Comparison of ENCODE assay signal across 21 cellular contexts in genomic region chr3:198108756-198109155, GRCh38.
A peak's percentile ranks its signal among the peaks of the same experiment; 100 is the strongest.
DNase-seq lines count a peak whose midpoint lies in the region; ATAC-seq, FAIRE-seq and TF ChIP-seq lines count a peak whose summit lies in the region.
"Had no signal": no experiment of that assay in that cellular context is flagged by ENCODE, and none has a peak within 500 bp of the region (broad histone marks: within the 10 kb centered on the region; RNA-seq: fewer than 3 reads in every experiment).

No MANE protein-coding gene starts in this region.

- ATAC-seq in GM23338 = no peak

- H3K23me2 ChIP-seq in H1 (ENCODE audit: low read depth, low read length) = peaks cover 6% of the 10 kb centered on the region; the same call in 1 of the 2 replicates

- 0 out of 2 replicates have a peak, but pooled peaks cover 4% of the 10 kb centered on the region for H3F3A ChIP-seq in GM23338 (replicated peaks; ENCODE audit: low read depth)

- peaks cover 28% of the 10 kb centered on the region for H3K4me1 Mint-ChIP-seq in GM23338

- H2BK12ac ChIP-seq in H1 (ENCODE audit: low read depth, low read length) = no peak overlapping the region
- H2BK12ac ChIP-seq in mesenchymal stem cell (ENCODE audit: low read length in 2 of 2) = no peak overlapping the region

- H2BK120ac ChIP-seq in H1 (replicated peaks; ENCODE audit: low read depth, low read length) = no peak overlapping the region
- no peak overlapping the region for H2BK120ac ChIP-seq in mesenchymal stem cell (ENCODE audit: low read depth, low read length)

- H2BK15ac ChIP-seq in H1 (ENCODE audit: low read length) (no peak overlapping the region), mesenchymal stem cell (ENCODE audit: low read depth, poor library complexity, severe bottlenecking) (no peak overlapping the region)

- H4K91ac ChIP-seq in H1 (replicated peaks; ENCODE audit: insufficient read length, low read length) = no peak overlapping the region
- H4K91ac ChIP-seq in mesenchymal stem cell (ENCODE audit: low read length) = no peak overlapping the region

- FAIRE-seq in H1 (lab: Jason Lieb, UNC) (no peak), GM12892 (lab: Jason Lieb, UNC) (no peak)
- FAIRE-seq: A204.1, GM12891 had no signal

- TF ChIP-seq EP300 in H1 (IDR thresholded peaks at IDR 0.05; ENCODE audit: borderline replicate concordance in 1 of 2, low read depth in 2 of 2, low read length in 2 of 2) (no peak), transverse colon (IDR thresholded peaks at IDR 0.05; ENCODE audit: low read depth) (no peak)

- no peak for TF ChIP-seq CTCF in A673 (conservative IDR thresholded peaks at IDR 0.05; ENCODE audit: low read depth, low read length)
- TF ChIP-seq CTCF in GM23338 (conservative IDR thresholded peaks at IDR 0.05; ENCODE audit: low read depth in 2 of 2) = no peak
- no peak for TF ChIP-seq CTCF in H1 (IDR thresholded peaks at IDR 0.05; ENCODE audit: control extremely low read depth in 1 of 3, insufficient read depth in 1 of 3, low read depth in 1 of 3, low read length in 3 of 3)
- TF ChIP-seq CTCF in transverse colon (IDR thresholded peaks at IDR 0.05) = no peak

- H3K4me3 ChIP-seq in A673 (ENCODE audit: low read depth, low read length, poor library complexity, severe bottlenecking) (no peak overlapping the region), GM23338 (no peak overlapping the region), H1 (ENCODE audit: extremely low read depth in 1 of 4, insufficient read depth in 2 of 4, low read depth in 3 of 4, low read length in 4 of 4) (no peak overlapping the region), mesenchymal stem cell (ENCODE audit: insufficient read depth in 1 of 2, low read depth in 1 of 2, low read length in 2 of 2) (no peak overlapping the region), transverse colon (no peak overlapping the region), SJCRH30 (no peak overlapping the region)

- no TSS peak for BruUV-seq in A673 (replicated peaks; lab: Mats Ljungman, UMichigan)

- H3K14ac ChIP-seq in H1 (ENCODE audit: insufficient read length) (no peak overlapping the region), mesenchymal stem cell (ENCODE audit: low read length in 2 of 2) (no peak overlapping the region)

- H3K9ac ChIP-seq in H1 (replicated peaks in 1 of 4; ENCODE audit: extremely low read depth in 1 of 4, low read depth in 3 of 4, low read length in 3 of 4) (no peak overlapping the region), mesenchymal stem cell (ENCODE audit: low read length) (no peak overlapping the region)

- WGBS in H1 (ENCODE audit: extremely low coverage in 1 of 2, insufficient coverage in 1 of 2, insufficient read length in 1 of 2, insufficient replicate concordance in 2 of 2, low coverage in 1 of 2, low lambda C conversion rate in 2 of 2, missing lambda C conversion rate in 1 of 2), 2 experiments = 82% methylated on average over 8 of the region's 8 CpGs; no CpG with 5 or more reads in 1 of the 2 experiments
- 87% methylated on average over 7 of the region's 8 CpGs for WGBS in mesenchymal stem cell
- 67 to 71% methylated on average over 8 of the region's 8 CpGs for WGBS in transverse colon (ENCODE audit: low coverage in 1 of 2), 2 donors

- CTCF ChIA-PET in A673 (lab: Charles Lee) = no interaction called here
- CTCF ChIA-PET in H1 (lab: Charles Lee; ENCODE audit: partially characterized antibody) = no interaction called here

- intact Hi-C loops in A673 (cut with micrococcal nuclease; ENCODE audit: unreplicated experiment) (no loop called here), transverse colon (cut with DNase I; ENCODE audit: low total_unique reads) (no loop called here)

- H2BK5ac ChIP-seq in H1 (ENCODE audit: low read depth, low read length) = no peak overlapping the region
- H2BK5ac ChIP-seq in mesenchymal stem cell (ENCODE audit: low read depth, low read length, poor library complexity, severe bottlenecking) = no peak overlapping the region

- peaks cover 10% of the 10 kb centered on the region for H3K9me3 ChIP-seq in A673 (ENCODE audit: low read depth, low read length, poor library complexity, severe bottlenecking)
- no peaks in the 10 kb centered on the region; a peak in 1 of 4 replicates for H3K9me3 ChIP-seq in H1 (ENCODE audit: insufficient read depth in 2 of 2, low read depth in 1 of 2, low read length in 1 of 2)
- no peaks in the 10 kb centered on the region for H3K9me3 ChIP-seq in mesenchymal stem cell (ENCODE audit: control insufficient read depth, low read length)
- H3K9me3 ChIP-seq in transverse colon = no peaks in the 10 kb centered on the region
- H3K9me3 ChIP-seq in SJCRH30 (replicated peaks) = no peaks in the 10 kb centered on the region
- H3K9me3 ChIP-seq: BE2C had no signal

- no peak overlapping the region for H3K23ac ChIP-seq in H1 (ENCODE audit: insufficient read length)
- no peak overlapping the region for H3K23ac ChIP-seq in mesenchymal stem cell (ENCODE audit: low read length in 2 of 2)

- no peak overlapping the region for H2BK20ac ChIP-seq in H1 (ENCODE audit: low read length)

- no peaks in the 10 kb centered on the region for H3K36me3 Mint-ChIP-seq in GM23338 (ENCODE audit: low read depth)

- H3K56ac ChIP-seq in H1 (replicated peaks; ENCODE audit: insufficient read length, low read depth, low read length) = no peak overlapping the region

- H3K27ac ChIP-seq in A673 (ENCODE audit: low read depth, low read length, poor library complexity, severe bottlenecking) (peak overlapping the region; percentile 100), GM23338 (ENCODE audit: low read depth) (no peak overlapping the region), H1 (ENCODE audit: low read depth, low read length) (no peak overlapping the region; the same call in 1 of the 2 replicates), mesenchymal stem cell (ENCODE audit: low read length, poor library complexity, severe bottlenecking) (no peak overlapping the region), transverse colon (no peak overlapping the region), SJCRH30 (no peak overlapping the region)
- H3K27ac ChIP-seq: C4-2B had no signal

- H3K4ac ChIP-seq in H1 (replicated peaks; ENCODE audit: insufficient read length, low read depth, low read length) = no peak overlapping the region
- no peak overlapping the region for H3K4ac ChIP-seq in mesenchymal stem cell (ENCODE audit: low read depth in 1 of 2, low read length in 2 of 2)

- H3K9me2 ChIP-seq in GM23338 (ENCODE audit: insufficient read depth) = peaks cover 4% of the 10 kb centered on the region; the same call in 1 of the 2 replicates

- H3K18ac ChIP-seq in H1 (ENCODE audit: extremely low read depth, low read length) (no peak overlapping the region), mesenchymal stem cell (ENCODE audit: low read depth in 1 of 2, low read length in 2 of 2) (no peak overlapping the region)

- peak; percentile 68 for DNase-seq in A673 (ENCODE audit: low spot score)
- no peak for DNase-seq in GM23338 (ENCODE audit: low spot score)
- DNase-seq in H1 (ENCODE audit: low read depth in 1 of 2, low spot score in 2 of 2) = no peak
- DNase-seq in mesenchymal stem cell = no peak
- no peak for DNase-seq in transverse colon
- DNase-seq in iPS-NIHi11 (ENCODE audit: low spot score) = no peak
- no peak for DNase-seq in GM12892 (ENCODE audit: insufficient read length)
- no peak for DNase-seq in SJCRH30
- DNase-seq: ACHN; AML-193; BE2C; Calu3; CD4-positive, CD25-positive, alpha-beta regulatory T cell; CD8-positive, alpha-beta memory T cell; DMS53; DMS79 treated with DMSO at 0.1 percent for 48 hours; GF-D8; H9 had no signal

- H2AFZ ChIP-seq in GM23338 (peak overlapping the region; percentile 74; the same call in 1 of the 2 replicates), H1 (ENCODE audit: low read length) (0 out of 2 replicates have a peak overlapping the region, but pooled peaks have one; percentile 20), mesenchymal stem cell (ENCODE audit: low read depth, low read length) (no peak overlapping the region)

- no peak for TF ChIP-seq RAD21 in H1 (IDR thresholded peaks at IDR 0.05 in 1 of 2, conservative IDR thresholded peaks at IDR 0.05 in 1 of 2; ENCODE audit: low read depth in 2 of 2, low read length in 2 of 2)

- H3K27me3 ChIP-seq in A673 (replicated peaks; ENCODE audit: insufficient read depth, low read depth, low read length, poor library complexity) (no peaks in the 10 kb centered on the region), GM23338 (ENCODE audit: insufficient read depth) (peaks cover 42% of the 10 kb centered on the region), H1 (replicated peaks in 1 of 4; ENCODE audit: control insufficient read depth in 3 of 4, extremely low read depth in 1 of 4, insufficient read depth in 3 of 4, low read length in 3 of 4) (peaks cover 8 to 30% (median 18%) of the 10 kb centered on the region in 4 experiments), mesenchymal stem cell (ENCODE audit: control insufficient read depth in 1 of 2, insufficient read depth in 1 of 2, low read length in 2 of 2) (peaks cover 29 to 73% of the 10 kb centered on the region in 2 experiments), transverse colon (peaks cover 77% of the 10 kb centered on the region), SJCRH30 (no peaks in the 10 kb centered on the region)

- H4K8ac ChIP-seq in H1 (ENCODE audit: extremely low read depth, insufficient read depth, low read length) (no peak overlapping the region), mesenchymal stem cell (ENCODE audit: low read length) (no peak overlapping the region)

- H3K79me2 ChIP-seq in GM23338 (replicated peaks; ENCODE audit: insufficient read depth) (no peaks in the 10 kb centered on the region), H1 (ENCODE audit: control insufficient read depth in 1 of 2, insufficient read depth in 2 of 2, low read length in 2 of 2) (no peaks in the 10 kb centered on the region)

- H2AK5ac ChIP-seq in H1 (ENCODE audit: low read depth, low read length) (no peak overlapping the region), mesenchymal stem cell (ENCODE audit: low read length, severe bottlenecking) (peak overlapping the region; percentile 51)

- H3K79me1 ChIP-seq in H1 (ENCODE audit: low read depth, low read length) = no peaks in the 10 kb centered on the region; the same call in 1 of the 2 replicates
- no peaks in the 10 kb centered on the region for H3K79me1 ChIP-seq in mesenchymal stem cell (replicated peaks; ENCODE audit: low read length, poor library complexity, severe bottlenecking)

- no peak overlapping the region for H3K4me2 ChIP-seq in GM23338
- H3K4me2 ChIP-seq in H1 (ENCODE audit: insufficient read depth in 1 of 2, low read depth in 2 of 2, low read length in 2 of 2) = no peak overlapping the region; a peak in 1 of 4 replicates
- H3K4me2 ChIP-seq in mesenchymal stem cell (ENCODE audit: low read length, poor library complexity, severe bottlenecking) = no peak overlapping the region

- no peak overlapping the region for H3K27ac Mint-ChIP-seq in GM23338
- H3K27ac Mint-ChIP-seq: CD4-positive, CD25-positive, alpha-beta regulatory T cell; CD8-positive, alpha-beta memory T cell; H9 had no signal

- peaks cover 17% of the 10 kb centered on the region for H3K27me3 Mint-ChIP-seq in GM23338 (ENCODE audit: insufficient read depth, low read depth, poor library complexity)

- H4K5ac ChIP-seq in H1 (ENCODE audit: insufficient read length, low read depth, low read length) = no peak overlapping the region

- POLR2A ChIA-PET in A673 (lab: Charles Lee; ENCODE audit: low non-redundant PET) = no interaction called here
- POLR2A ChIA-PET in H1 (lab: Charles Lee; ENCODE audit: partially characterized antibody) = interaction anchor here (1.5 kb wide), 1 partner anchor 159 kb away, joined by 3 read pairs; no protein-coding TSS in a partner anchor

- peaks cover 24% of the 10 kb centered on the region for H3K36me3 ChIP-seq in A673 (ENCODE audit: insufficient read depth, low read length, poor library complexity, severe bottlenecking)
- no peaks in the 10 kb centered on the region for H3K36me3 ChIP-seq in GM23338 (ENCODE audit: insufficient read depth)
- no peaks in the 10 kb centered on the region for H3K36me3 ChIP-seq in H1 (ENCODE audit: control insufficient read depth in 2 of 4, insufficient read depth in 4 of 4, low read length in 3 of 4)
- H3K36me3 ChIP-seq in mesenchymal stem cell (ENCODE audit: control insufficient read depth in 1 of 2, insufficient read depth in 2 of 2, low read depth in 1 of 2, low read length in 2 of 2) = no peaks in the 10 kb centered on the region
- H3K36me3 ChIP-seq in transverse colon = no peaks in the 10 kb centered on the region
- H3K36me3 ChIP-seq in SJCRH30 = no peaks in the 10 kb centered on the region
- H3K36me3 ChIP-seq: BE2C had no signal

- TF ChIP-seq POLR2A in H1 (IDR thresholded peaks at IDR 0.05; ENCODE audit: control extremely low read depth in 1 of 2, low read depth in 2 of 2, low read length in 2 of 2) (no peak), transverse colon (IDR thresholded peaks at IDR 0.05) (no peak), GM12892 (IDR thresholded peaks at IDR 0.05; ENCODE audit: low read depth, low read length) (no peak)

- H3K4me1 ChIP-seq in A673 (ENCODE audit: insufficient read depth, low read length, poor library complexity, severe bottlenecking) (peaks cover 40% of the 10 kb centered on the region), GM23338 (ENCODE audit: insufficient read depth) (peaks cover 1% of the 10 kb centered on the region; the same call in 1 of the 2 replicates), H1 (replicated peaks in 1 of 4; ENCODE audit: control insufficient read depth in 3 of 4, insufficient read depth in 4 of 4, low read length in 3 of 4) (peaks cover 0 to 2% (median 0%) of the 10 kb centered on the region in 4 experiments; a peak in 1 of 7 replicates), mesenchymal stem cell (ENCODE audit: control insufficient read depth, insufficient read depth, low read depth, low read length) (peaks cover 4% of the 10 kb centered on the region), transverse colon (peaks cover 0 to 4% (median 3%) of the 10 kb centered on the region in 4 donors), SJCRH30 (peaks cover 12% of the 10 kb centered on the region)
- H3K4me1 ChIP-seq: BE2C had no signal

- H3K9me3 Mint-ChIP-seq in GM23338 = no peaks in the 10 kb centered on the region
- H3K9me3 Mint-ChIP-seq: H9 had no signal

- no peak overlapping the region for H3K4me3 Mint-ChIP-seq in GM23338
- H3K4me3 Mint-ChIP-seq: CD4-positive, CD25-positive, alpha-beta regulatory T cell; CD8-positive, alpha-beta memory T cell; H9 had no signal

- in situ Hi-C loops in transverse colon (cut with MboI; ENCODE audit: low pct_ligation_motif_present in 1 of 4, low pct_unique_long_range_greater_than_20kb in 1 of 4, low sequenced_read_pairs in 3 of 4) = no loop called here

- H4K20me1 ChIP-seq in GM23338 (replicated peaks; ENCODE audit: insufficient read depth) (no peaks in the 10 kb centered on the region), H1 (replicated peaks in 1 of 2; ENCODE audit: control insufficient read depth in 1 of 2, insufficient read depth in 2 of 2, low read length in 2 of 2) (peaks cover 0 to 2% of the 10 kb centered on the region in 2 experiments)
